In genomic region chr20:35757098-35757705, GRCh38 we compare ENCODE assay signal across 1 cellular context.
TF ChIP-seq lines count a peak whose summit lies in the region.

No MANE protein-coding gene starts in this region.

TF ChIP-seq in A549, 52 proteins besides CTCF, POLR2A, EP300 and RAD21:
- no peak for TF ChIP-seq KDM5A (IDR thresholded peaks at IDR 0.05)
- no peak for TF ChIP-seq RCOR1 (IDR thresholded peaks at IDR 0.05; ENCODE audit: low read depth, low read length)
